Comparison of ENCODE assay signal across 10 cellular contexts in genomic region chr17:80774146-80774545, GRCh38.
DNase-seq lines count a peak whose midpoint lies in the region; ATAC-seq and TF ChIP-seq lines count a peak whose summit lies in the region.
"Had no signal": no experiment of that assay in that cellular context is flagged by ENCODE, and none has a peak within 500 bp of the region (broad histone marks: within the 10 kb centered on the region; RNA-seq: fewer than 3 reads in every experiment).

No MANE protein-coding gene starts in this region.

- H3K4me3 Mint-ChIP-seq in CD4-positive, alpha-beta memory T cell, result peak overlapping the region in 4 of 8 donors; percentile 69 to 85 (median 80)
- H3K4me3 Mint-ChIP-seq in activated naive CD8-positive, alpha-beta T cell treated with anti-CD3 and anti-CD28 coated beads for 36 hours, result peak overlapping the region; percentile 70
- no peak overlapping the region for H3K4me3 Mint-ChIP-seq in osteocyte (ENCODE audit: unreplicated experiment)

- TF ChIP-seq CTCF in osteocyte (IDR thresholded peaks at IDR 0.05), result no peak

- intact Hi-C loops in CD4-positive, alpha-beta memory T cell (cut with micrococcal nuclease), result no loop called here

- H3K4me1 ChIP-seq in CD4-positive, alpha-beta memory T cell (ENCODE audit: insufficient read depth, low read length), result peaks cover 22% of the 10 kb centered on the region

- H3K9me3 ChIP-seq in CD4-positive, alpha-beta memory T cell (ENCODE audit: control insufficient read depth in 1 of 2, low read length in 2 of 2), result no peaks in the 10 kb centered on the region
- no peaks in the 10 kb centered on the region for H3K9me3 ChIP-seq in KOPT-K1 (ENCODE audit: insufficient read depth, low read length, poor library complexity, severe bottlenecking)

- peak overlapping the region; percentile 47 to 97 (median 84) for H3K27ac Mint-ChIP-seq in CD4-positive, alpha-beta memory T cell
- H3K27ac Mint-ChIP-seq in activated naive CD8-positive, alpha-beta T cell treated with anti-CD3 and anti-CD28 coated beads for 36 hours, result peak overlapping the region; percentile 86
- H3K27ac Mint-ChIP-seq in osteocyte (ENCODE audit: unreplicated experiment), result peak overlapping the region; percentile 93

- CTCF ChIA-PET in CD4-positive, alpha-beta memory T cell (lab: Charles Lee; ENCODE audit: partially characterized antibody), result interaction anchor here (0.8 to 1.8 kb wide), 4 partner anchors 8 to 125 kb away, joined by 3 to 5 read pairs (median 4); no protein-coding TSS in a partner anchor

- no peaks in the 10 kb centered on the region for H3K9me3 Mint-ChIP-seq in CD4-positive, alpha-beta memory T cell
- no peaks in the 10 kb centered on the region for H3K9me3 Mint-ChIP-seq in activated naive CD8-positive, alpha-beta T cell treated with anti-CD3 and anti-CD28 coated beads for 36 hours
- H3K9me3 Mint-ChIP-seq in osteocyte (ENCODE audit: unreplicated experiment), result no peaks in the 10 kb centered on the region

- ATAC-seq in GM21381 (IDR thresholded peaks at IDR 0.05; ENCODE audit: unreplicated experiment) (no peak), HG03520 (IDR thresholded peaks at IDR 0.05; ENCODE audit: unreplicated experiment) (no peak)

- H3K36me3 Mint-ChIP-seq in CD4-positive, alpha-beta memory T cell, result peaks cover 30 to 35% of the 10 kb centered on the region in 2 donors
- H3K36me3 Mint-ChIP-seq in activated naive CD8-positive, alpha-beta T cell treated with anti-CD3 and anti-CD28 coated beads for 36 hours, result peaks cover 44% of the 10 kb centered on the region
- H3K36me3 Mint-ChIP-seq in osteocyte (ENCODE audit: unreplicated experiment), result peaks cover 17% of the 10 kb centered on the region

- DNase-seq in CD4-positive, alpha-beta memory T cell, result no peak
- no peak for DNase-seq in activated naive CD8-positive, alpha-beta T cell treated with anti-CD3 and anti-CD28 coated beads for 36 hours
- DNase-seq in osteocyte (ENCODE audit: extremely low spot score, unreplicated experiment) (no peak), iPS-NIHi11 (ENCODE audit: low spot score) (no peak), NCI-H2081 (lab: John Stamatoyannopoulos, UW) (no peak)
- DNase-seq: effector CD4-positive, alpha-beta T cell; stimulated activated CD4-positive, alpha-beta T cell treated with anti-CD3 and anti-CD28 coated beads, Interleukin-4, amount 100 ng/mL, for 4 hours had no signal

- H3K27me3 Mint-ChIP-seq in CD4-positive, alpha-beta memory T cell, result no peaks in the 10 kb centered on the region
- H3K27me3 Mint-ChIP-seq in activated naive CD8-positive, alpha-beta T cell treated with anti-CD3 and anti-CD28 coated beads for 36 hours, result no peaks in the 10 kb centered on the region
- H3K27me3 Mint-ChIP-seq in osteocyte (ENCODE audit: unreplicated experiment), result no peaks in the 10 kb centered on the region

- peaks cover 19 to 68% (median 40%) of the 10 kb centered on the region in 4 donors for H3K4me1 Mint-ChIP-seq in CD4-positive, alpha-beta memory T cell
- peaks cover 72% of the 10 kb centered on the region for H3K4me1 Mint-ChIP-seq in activated naive CD8-positive, alpha-beta T cell treated with anti-CD3 and anti-CD28 coated beads for 36 hours
- H3K4me1 Mint-ChIP-seq in osteocyte (ENCODE audit: unreplicated experiment), result peaks cover 36% of the 10 kb centered on the region

- no peak overlapping the region for H3K27ac ChIP-seq in CD4-positive, alpha-beta memory T cell (ENCODE audit: low read depth, low read length)
- peak overlapping the region; percentile 99 for H3K27ac ChIP-seq in KOPT-K1 (ENCODE audit: low read depth, low read length, poor library complexity, severe bottlenecking)

- H3K27me3 ChIP-seq in CD4-positive, alpha-beta memory T cell (ENCODE audit: insufficient read depth, low read length), result no peaks in the 10 kb centered on the region

- POLR2A ChIA-PET in CD4-positive, alpha-beta memory T cell (lab: Charles Lee; ENCODE audit: partially characterized antibody), result interaction anchor here (0.8 to 2.7 kb wide), 8 partner anchors 8 to 118 kb away, joined by 3 to 11 read pairs (median 6); no protein-coding TSS in a partner anchor

- H3K36me3 ChIP-seq in CD4-positive, alpha-beta memory T cell (ENCODE audit: insufficient read depth, low read length), result no peaks in the 10 kb centered on the region
- peaks cover 36% of the 10 kb centered on the region for H3K36me3 ChIP-seq in KOPT-K1 (ENCODE audit: insufficient read depth, low read length)

- H3K4me3 ChIP-seq in CD4-positive, alpha-beta memory T cell (ENCODE audit: low read length in 2 of 2), result no peak overlapping the region
